Comparison of ENCODE assay signal across 29 cellular contexts in the genomic region with DNA sequence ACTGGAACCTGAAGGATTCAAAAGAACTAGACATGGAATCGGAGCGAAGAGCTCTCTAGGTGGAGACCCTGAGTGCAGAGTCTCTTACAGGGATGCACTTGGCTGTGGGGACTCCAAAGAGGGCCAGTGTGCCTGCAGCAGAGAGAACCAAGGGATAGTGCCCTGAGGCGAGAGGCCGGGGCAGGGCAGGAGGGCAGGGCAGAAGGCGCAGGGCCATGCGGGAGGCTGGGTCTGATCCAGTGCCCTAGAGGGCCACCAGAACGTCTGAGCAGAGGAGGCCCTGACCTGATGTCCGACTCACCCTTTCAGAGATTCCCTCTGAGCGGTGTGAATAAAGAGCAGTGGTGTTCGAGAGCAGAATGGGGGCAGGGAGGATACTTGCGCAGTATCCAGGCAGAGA.
"Had no signal": no experiment of that assay in that cellular context is flagged by ENCODE, and none has a peak within 500 bp of the region (broad histone marks: within the 10 kb centered on the region; RNA-seq: fewer than 3 reads in every experiment).

No MANE protein-coding gene starts in this region.

- H3K27ac ChIP-seq: heart left ventricle, left lung, lower lobe of right lung, parathyroid adenoma, right atrium auricular region, right lobe of liver, skin epidermis, stomach, testis, thyroid gland had no signal

- H3K9me3 ChIP-seq: testis, thyroid gland had no signal

- H3K27ac Mint-ChIP-seq: mesothelial cell of epicardium; naive B cell; natural killer cell; progenitor cell of endocrine pancreas; stimulated activated naive B cell treated with anti-CD40 and anti-IgM and Interleukin-4, amounts not matched to agents 10 μg/mL and 1 μg/mL and 100 μg/mL, for 72 hours; type B pancreatic cell had no signal

- H3K4me3 Mint-ChIP-seq: immature natural killer cell; mesothelial cell of epicardium; natural killer cell; stimulated activated naive B cell treated with anti-CD40 and anti-IgM and Interleukin-4, amounts not matched to agents 10 μg/mL and 1 μg/mL and 100 μg/mL, for 72 hours; type B pancreatic cell had no signal

- ATAC-seq: left colon; left lung; lower lobe of right lung; natural killer cell; stimulated activated naive B cell treated with anti-CD40 and anti-IgM and Interleukin-4, amounts not matched to agents 10 μg/mL and 1 μg/mL and 100 μg/mL, for 72 hours; stimulated activated naive CD8-positive, alpha-beta T cell treated with anti-CD3 and anti-CD28 coated beads, Interleukin-15, Interleukin-2, amounts not matched to agents 100 U/mL and 50 U/mL, for 24 hours had no signal

- DNase-seq: glutamatergic neuron; hypothalamus; immature natural killer cell; kidney; left colon; left lung; lower lobe of right lung; mammary epithelial cell; mesenchymal stem cell; naive B cell; natural killer cell; nucleus accumbens; right lobe of liver; stimulated activated CD4-positive, alpha-beta T cell treated with anti-CD3 and anti-CD28 coated beads, Interleukin-12 subunit alpha, Interleukin-12 subunit beta, amount 100 ng/mL, for 4 hours; stimulated activated CD4-positive, alpha-beta T cell treated with anti-CD3 and anti-CD28 coated beads, Interleukin-15, amount 100 ng/mL, for 24 hours; stimulated activated CD4-positive, alpha-beta T cell treated with anti-CD3 and anti-CD28 coated beads, Interleukin-2, amount 100 ng/mL, for 24 hours; stimulated activated CD4-positive, alpha-beta T cell treated with anti-CD3 and anti-CD28 coated beads, Interleukin-4, amount 100 ng/mL, for 1 hour; stimulated activated naive B cell treated with anti-CD40 and anti-IgM and Interleukin-4, amounts not matched to agents 10 μg/mL and 1 μg/mL and 100 μg/mL, for 72 hours; stimulated activated naive CD8-positive, alpha-beta T cell treated with anti-CD3 and anti-CD28 coated beads, Interleukin-15, Interleukin-2, amounts not matched to agents 100 U/mL and 50 U/mL, for 24 hours; stomach; testis; thyroid gland had no signal

- H3K4me1 Mint-ChIP-seq: immature natural killer cell; naive B cell; natural killer cell; stimulated activated naive B cell treated with anti-CD40 and anti-IgM and Interleukin-4, amounts not matched to agents 10 μg/mL and 1 μg/mL and 100 μg/mL, for 72 hours had no signal

- H3K4me1 ChIP-seq: heart left ventricle, left lung, lower lobe of right lung, parathyroid adenoma, right atrium auricular region, right lobe of liver, testis, thyroid gland had no signal

- H3K4me3 ChIP-seq: heart left ventricle, left lung, lower lobe of right lung, right atrium auricular region, right lobe of liver, skin epidermis, stomach, testis, thyroid gland had no signal

- H3K36me3 ChIP-seq: right lobe of liver, thyroid gland had no signal

- H3K36me3 Mint-ChIP-seq: immature natural killer cell, natural killer cell had no signal

- H3K27me3 ChIP-seq: heart left ventricle, right atrium auricular region, right lobe of liver, stomach, testis, thyroid gland had no signal

- H3K79me2 ChIP-seq: parathyroid adenoma had no signal

- H2AFZ ChIP-seq: parathyroid adenoma had no signal
